22 cellular contexts compared by ENCODE assay signal in genomic region chr9:128333368-128333969, GRCh38. TPM values are rescaled to one million over a fixed set of nuclear protein-coding genes. Genes with fewer than 3 reads are reported as not detected.
DNase-seq lines count a peak whose midpoint lies in the region; ATAC-seq, FAIRE-seq and TF ChIP-seq lines count a peak whose summit lies in the region.
"Had no signal": no experiment of that assay in that cellular context is flagged by ENCODE, and none has a peak within 500 bp of the region (broad histone marks: within the 10 kb centered on the region; RNA-seq: fewer than 3 reads in every experiment).

No MANE protein-coding gene starts in this region.

- POLR2A ChIA-PET in Panc1 (lab: Charles Lee), result no interaction called here

- intact Hi-C loops in Panc1 (cut with micrococcal nuclease; ENCODE audit: unreplicated experiment), result no loop called here

- BruUV-seq in Panc1 (replicated peaks; lab: Mats Ljungman, UMichigan), result no TSS peak

- peak; percentile 22; the same call in 1 of the 2 replicates for ATAC-seq in Panc1
- ATAC-seq in HG02571 (IDR thresholded peaks at IDR 0.05; ENCODE audit: unreplicated experiment), result no peak
- ATAC-seq: HCT116 had no signal

- TF ChIP-seq POLR2A in GM12891 (IDR thresholded peaks at IDR 0.05; ENCODE audit: low read depth, low read length), result no peak

- H3K4me3 Mint-ChIP-seq in activated T-cell treated with anti-CD3 and anti-CD28 coated beads, Interleukin-2, amount 50 U/mL, for 24 hours, result no peak overlapping the region
- H3K4me3 Mint-ChIP-seq in nephron progenitor cell, result no peak overlapping the region

- DNase-seq in activated T-cell treated with anti-CD3 and anti-CD28 coated beads, Interleukin-2, amount 50 U/mL, for 24 hours, result no peak
- no peak for DNase-seq in activated T-cell treated with anti-CD3 and anti-CD28 coated beads for 4 hours
- DNase-seq in Panc1 (ENCODE audit: low read depth, low spot score), result no peak
- DNase-seq in nephron progenitor cell, result peak; percentile 27
- DNase-seq in GM12891 (ENCODE audit: insufficient read length, low spot score), result no peak
- no peak for DNase-seq in COLO668 (lab: John Stamatoyannopoulos, UW; ENCODE audit: unreplicated experiment)
- DNase-seq: AML-193, EL, GF-D8, IMR-90, MV-4-11, NCI-H1105 treated with DMSO at 0.1 percent for 48 hours, NCI-H2081, NCI-H510A, NCI-H748 treated with DMSO at 0.1 percent for 48 hours had no signal

- in situ Hi-C loops in Panc1 (cut with HindIII; ENCODE audit: low pct_unique_long_range_greater_than_20kb, low sequenced_read_pairs), result no loop called here

- no peak overlapping the region for H3K27ac ChIP-seq in Panc1 (ENCODE audit: low read length)
- H3K27ac ChIP-seq: SJSA1 had no signal

- no peaks in the 10 kb centered on the region for H3K4me1 ChIP-seq in Panc1 (ENCODE audit: control insufficient read depth, insufficient read depth, low read length)
- H3K4me1 ChIP-seq: SJSA1 had no signal

- no peaks in the 10 kb centered on the region for H3K27me3 ChIP-seq in Panc1 (ENCODE audit: control insufficient read depth, insufficient read depth, low read length)
- H3K27me3 ChIP-seq: SJSA1 had no signal

- H3K36me3 ChIP-seq in Panc1 (ENCODE audit: control insufficient read depth, insufficient read depth, low read length), result no peaks in the 10 kb centered on the region
- H3K36me3 ChIP-seq: SJSA1 had no signal

- no peak for FAIRE-seq in GM12891 (lab: Jason Lieb, UNC)
- FAIRE-seq: GM19239, H1, HTR-8/SVneo had no signal

- peak overlapping the region; percentile 68 for H3K27ac Mint-ChIP-seq in activated T-cell treated with anti-CD3 and anti-CD28 coated beads, Interleukin-2, amount 50 U/mL, for 24 hours
- H3K27ac Mint-ChIP-seq in nephron progenitor cell, result peak overlapping the region; percentile 92

- H3K4me1 Mint-ChIP-seq in activated T-cell treated with anti-CD3 and anti-CD28 coated beads, Interleukin-2, amount 50 U/mL, for 24 hours (ENCODE audit: low read depth), result no peaks in the 10 kb centered on the region
- peaks cover 17% of the 10 kb centered on the region for H3K4me1 Mint-ChIP-seq in nephron progenitor cell
- H3K4me1 Mint-ChIP-seq: CD14-positive monocyte had no signal

- CTCF ChIA-PET in Panc1 (lab: Charles Lee), result no interaction called here

- TF ChIP-seq CTCF in Panc1 (IDR thresholded peaks at IDR 0.05), result no peak
- no peak for TF ChIP-seq CTCF in nephron progenitor cell (IDR thresholded peaks at IDR 0.05)

- no peaks in the 10 kb centered on the region for H3K9me3 Mint-ChIP-seq in activated T-cell treated with anti-CD3 and anti-CD28 coated beads, Interleukin-2, amount 50 U/mL, for 24 hours
- no peaks in the 10 kb centered on the region for H3K9me3 Mint-ChIP-seq in nephron progenitor cell
- H3K9me3 Mint-ChIP-seq: CD14-positive monocyte had no signal

- no peaks in the 10 kb centered on the region for H3K9me3 ChIP-seq in Panc1 (ENCODE audit: control insufficient read depth, insufficient read depth, low read depth, low read length)
- H3K9me3 ChIP-seq: SJSA1 had no signal

- H3K27me3 Mint-ChIP-seq in activated T-cell treated with anti-CD3 and anti-CD28 coated beads, Interleukin-2, amount 50 U/mL, for 24 hours, result no peaks in the 10 kb centered on the region
- H3K27me3 Mint-ChIP-seq in nephron progenitor cell (ENCODE audit: low read depth, poor library complexity), result peaks cover 3% of the 10 kb centered on the region

- peaks cover 54% of the 10 kb centered on the region for H3K36me3 Mint-ChIP-seq in activated T-cell treated with anti-CD3 and anti-CD28 coated beads, Interleukin-2, amount 50 U/mL, for 24 hours (ENCODE audit: low read depth)
- H3K36me3 Mint-ChIP-seq in nephron progenitor cell (ENCODE audit: low read depth), result peaks cover 22% of the 10 kb centered on the region

- no peak overlapping the region for H3K4me3 ChIP-seq in Panc1 (ENCODE audit: low read depth in 2 of 2, low read length in 2 of 2)
- H3K4me3 ChIP-seq: SJSA1 had no signal

TF ChIP-seq in GM12891, 5 proteins besides CTCF, POLR2A, EP300 and RAD21:
- TF ChIP-seq PAX5 (IDR thresholded peaks at IDR 0.05; ENCODE audit: insufficient read depth, low read length, severe bottlenecking) (no peak), POLR2AphosphoS5 (IDR thresholded peaks at IDR 0.05; ENCODE audit: low read depth, low read length) (no peak), POU2F2 (IDR thresholded peaks at IDR 0.05; ENCODE audit: low read depth, low read length) (no peak), TAF1 (IDR thresholded peaks at IDR 0.05; ENCODE audit: low read depth, low read length) (no peak), SPI1 (IDR thresholded peaks at IDR 0.05; ENCODE audit: low read depth, low read length) (no peak)

RNA-seq across cellular contexts. Expression of gene SLC27A4, which starts 6.9 kb away (rescaled TPM):
- total RNA-seq in Panc1 (2021; ENCODE audit: unreplicated experiment), result 20.3 TPM
- 22.5 TPM for polyA plus RNA-seq in Panc1 (2012; ENCODE audit: insufficient read length)
- polyA plus RNA-seq in GM12891 (2012; ENCODE audit: low read depth, missing spikeins), result 4.8 TPM

RNA-seq across cellular contexts. Expression of gene COQ4, which starts 10.8 kb away (rescaled TPM):
- total RNA-seq in Panc1 (2021; ENCODE audit: unreplicated experiment), result 19.1 TPM
- 17.6 TPM for polyA plus RNA-seq in Panc1 (2012; ENCODE audit: insufficient read length)
- polyA plus RNA-seq in GM12891 (2012; ENCODE audit: low read depth, missing spikeins), result 31.6 TPM

RNA-seq across cellular contexts. Expression of gene TRUB2, which starts 11.2 kb away (rescaled TPM):
- 22.5 TPM for total RNA-seq in Panc1 (2021; ENCODE audit: unreplicated experiment)
- 26.9 TPM for polyA plus RNA-seq in Panc1 (2012; ENCODE audit: insufficient read length)
- 18.9 TPM for polyA plus RNA-seq in GM12891 (2012; ENCODE audit: low read depth, missing spikeins)

RNA-seq across cellular contexts. Expression of gene URM1, which starts 37.7 kb away (rescaled TPM):
- 45.4 TPM for total RNA-seq in Panc1 (2021; ENCODE audit: unreplicated experiment)
- polyA plus RNA-seq in Panc1 (2012; ENCODE audit: insufficient read length), result 37.8 TPM
- 46.8 TPM for polyA plus RNA-seq in GM12891 (2012; ENCODE audit: low read depth, missing spikeins)

RNA-seq across cellular contexts. Expression of gene SWI5, which starts 57.4 kb away (rescaled TPM):
- 28.3 TPM for total RNA-seq in Panc1 (2021; ENCODE audit: unreplicated experiment)
- 31.2 TPM for polyA plus RNA-seq in Panc1 (2012; ENCODE audit: insufficient read length)
- polyA plus RNA-seq in GM12891 (2012; ENCODE audit: low read depth, missing spikeins), result 16.7 TPM
